In genomic region chr5:131787736-131788135, GRCh38 we compare ENCODE assay signal across 23 cellular contexts.
"Had no signal": no experiment of that assay in that cellular context is flagged by ENCODE, and none has a peak within 500 bp of the region (broad histone marks: within the 10 kb centered on the region; RNA-seq: fewer than 3 reads in every experiment).

No MANE protein-coding gene starts in this region.

- H3K36me3 ChIP-seq: SJCRH30 had no signal

- H3K27ac ChIP-seq: SJCRH30, VCaP had no signal

- FAIRE-seq: bronchial epithelial cell had no signal

- H3K4me3 ChIP-seq: SJCRH30 had no signal

- H3K4me1 ChIP-seq: SJCRH30 had no signal

- H3K4me3 Mint-ChIP-seq: activated CD4-positive, alpha-beta memory T cell treated with anti-CD3 and anti-CD28 coated beads, Interleukin-2, amount 10 ng/mL, durations not matched to agents 7 days and 5 days; activated CD4-positive, alpha-beta T cell treated with anti-CD3 and anti-CD28 coated beads for 36 hours had no signal

- H3K27ac Mint-ChIP-seq: activated CD4-positive, alpha-beta memory T cell treated with anti-CD3 and anti-CD28 coated beads, Interleukin-2, amount 10 ng/mL, durations not matched to agents 7 days and 5 days; activated CD4-positive, alpha-beta T cell treated with anti-CD3 and anti-CD28 coated beads for 36 hours had no signal

- H3K9me3 ChIP-seq: SJCRH30, SK-N-SH had no signal

- ATAC-seq: activated CD4-positive, alpha-beta T cell treated with anti-CD3 and anti-CD28 coated beads for 36 hours had no signal

- DNase-seq: activated CD4-positive, alpha-beta memory T cell treated with anti-CD3 and anti-CD28 coated beads, Interleukin-2, amount 10 ng/mL, durations not matched to agents 7 days and 5 days; activated CD4-positive, alpha-beta T cell treated with anti-CD3 and anti-CD28 coated beads for 36 hours; activated CD4-positive, alpha-beta T cell treated with anti-CD3 and anti-CD28 coated beads, Interleukin-2, amount 50 U/mL, for 1 hour; activated CD4-positive, CD25-positive, alpha-beta regulatory T cell; activated naive CD4-positive, alpha-beta T cell treated with anti-CD3 and anti-CD28 coated beads, Interleukin-2, amount 50 U/mL, for 16 hours; aorta; central memory CD4-positive, alpha-beta T cell; Kasumi-1; NCI-H1105; NCI-H1436; NCI-H1694 treated with DMSO at 0.1 percent for 48 hours; NCI-H2029 treated with DMSO at 0.1 percent for 48 hours; NCI-H345; NCI-H510A treated with DMSO at 0.1 percent for 48 hours; NCI-H69; NK-92 treated with Interleukin-12 subunit alpha and Interleukin-12 subunit beta, amount 100 ng/mL, for 24 hours; OCI-M1; RPMI8226; SJCRH30; SK-N-SH; T-helper 1 cell had no signal

- H3K27me3 ChIP-seq: SJCRH30 had no signal

- H3K27me3 Mint-ChIP-seq: activated CD4-positive, alpha-beta memory T cell treated with anti-CD3 and anti-CD28 coated beads, Interleukin-2, amount 10 ng/mL, durations not matched to agents 7 days and 5 days; activated CD4-positive, alpha-beta T cell treated with anti-CD3 and anti-CD28 coated beads for 36 hours had no signal
